2 cellular contexts compared by ENCODE assay signal in the genomic region with DNA sequence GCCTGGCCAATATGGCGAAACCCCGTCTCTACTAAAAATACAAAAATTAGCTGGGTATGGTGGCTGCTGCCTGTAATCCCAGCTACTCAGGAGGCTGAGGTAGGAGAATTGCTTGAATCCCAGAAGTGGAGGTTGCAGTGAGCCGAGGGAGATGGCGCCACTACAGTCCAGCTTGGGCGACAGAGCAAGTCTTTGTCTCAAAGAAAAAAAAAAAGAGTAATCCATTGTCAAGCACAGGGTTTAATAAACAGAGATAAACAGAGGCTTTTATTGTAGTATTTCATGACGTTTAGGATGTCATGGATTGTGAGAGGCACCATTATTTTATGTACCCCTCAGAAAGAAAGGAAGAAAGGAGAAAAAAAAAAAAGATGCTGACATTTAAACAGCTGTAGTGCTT.
A peak's percentile ranks its signal among the peaks of the same experiment; 100 is the strongest.
TF ChIP-seq lines count a peak whose summit lies in the region.

No MANE protein-coding gene starts in this region.

TF ChIP-seq in HepG2, 621 proteins besides CTCF, POLR2A, EP300 and RAD21:
- TF ChIP-seq, protein P1, sequence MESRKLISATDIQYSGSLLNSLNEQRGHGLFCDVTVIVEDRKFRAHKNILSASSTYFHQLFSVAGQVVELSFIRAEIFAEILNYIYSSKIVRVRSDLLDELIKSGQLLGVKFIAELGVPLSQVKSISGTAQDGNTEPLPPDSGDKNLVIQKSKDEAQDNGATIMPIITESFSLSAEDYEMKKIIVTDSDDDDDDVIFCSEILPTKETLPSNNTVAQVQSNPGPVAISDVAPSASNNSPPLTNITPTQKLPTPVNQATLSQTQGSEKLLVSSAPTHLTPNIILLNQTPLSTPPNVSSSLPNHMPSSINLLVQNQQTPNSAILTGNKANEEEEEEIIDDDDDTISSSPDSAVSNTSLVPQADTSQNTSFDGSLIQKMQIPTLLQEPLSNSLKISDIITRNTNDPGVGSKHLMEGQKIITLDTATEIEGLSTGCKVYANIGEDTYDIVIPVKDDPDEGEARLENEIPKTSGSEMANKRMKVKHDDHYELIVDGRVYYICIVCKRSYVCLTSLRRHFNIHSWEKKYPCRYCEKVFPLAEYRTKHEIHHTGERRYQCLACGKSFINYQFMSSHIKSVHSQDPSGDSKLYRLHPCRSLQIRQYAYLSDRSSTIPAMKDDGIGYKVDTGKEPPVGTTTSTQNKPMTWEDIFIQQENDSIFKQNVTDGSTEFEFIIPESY (CRISPR knock-in tag; IDR thresholded peaks at IDR 0.05), result peak; percentile 58; the same call in 1 of the 2 replicates
- TF ChIP-seq ZNF496 (CRISPR knock-in tag; IDR thresholded peaks at IDR 0.05; ENCODE audit: insufficient replicate concordance), result no peak
- TF ChIP-seq SAP130 (CRISPR knock-in tag; IDR thresholded peaks at IDR 0.05; ENCODE audit: low read depth), result 0 out of 2 replicates have a peak, but pooled peaks have one; percentile 11

TF ChIP-seq in GM12878, 131 proteins besides CTCF, POLR2A, EP300 and RAD21 (continued from another document):
- TF ChIP-seq, protein P2, sequence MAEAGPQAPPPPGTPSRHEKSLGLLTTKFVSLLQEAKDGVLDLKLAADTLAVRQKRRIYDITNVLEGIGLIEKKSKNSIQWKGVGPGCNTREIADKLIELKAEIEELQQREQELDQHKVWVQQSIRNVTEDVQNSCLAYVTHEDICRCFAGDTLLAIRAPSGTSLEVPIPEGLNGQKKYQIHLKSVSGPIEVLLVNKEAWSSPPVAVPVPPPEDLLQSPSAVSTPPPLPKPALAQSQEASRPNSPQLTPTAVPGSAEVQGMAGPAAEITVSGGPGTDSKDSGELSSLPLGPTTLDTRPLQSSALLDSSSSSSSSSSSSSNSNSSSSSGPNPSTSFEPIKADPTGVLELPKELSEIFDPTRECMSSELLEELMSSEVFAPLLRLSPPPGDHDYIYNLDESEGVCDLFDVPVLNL (IDR thresholded peaks at IDR 0.05; ENCODE audit: low read depth, low read length), result no peak
- TF ChIP-seq PAX5 (IDR thresholded peaks at IDR 0.05; ENCODE audit: borderline replicate concordance, low read depth, low read length), result no peak
- TF ChIP-seq ETV6 (conservative IDR thresholded peaks at IDR 0.05 in 1 of 2, IDR thresholded peaks at IDR 0.05 in 1 of 2; ENCODE audit: borderline replicate concordance in 1 of 2, low read depth in 1 of 2), result no peak
- TF ChIP-seq, protein P3, sequence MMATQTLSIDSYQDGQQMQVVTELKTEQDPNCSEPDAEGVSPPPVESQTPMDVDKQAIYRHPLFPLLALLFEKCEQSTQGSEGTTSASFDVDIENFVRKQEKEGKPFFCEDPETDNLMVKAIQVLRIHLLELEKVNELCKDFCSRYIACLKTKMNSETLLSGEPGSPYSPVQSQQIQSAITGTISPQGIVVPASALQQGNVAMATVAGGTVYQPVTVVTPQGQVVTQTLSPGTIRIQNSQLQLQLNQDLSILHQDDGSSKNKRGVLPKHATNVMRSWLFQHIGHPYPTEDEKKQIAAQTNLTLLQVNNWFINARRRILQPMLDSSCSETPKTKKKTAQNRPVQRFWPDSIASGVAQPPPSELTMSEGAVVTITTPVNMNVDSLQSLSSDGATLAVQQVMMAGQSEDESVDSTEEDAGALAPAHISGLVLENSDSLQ (IDR thresholded peaks at IDR 0.05), result no peak
- no peak for TF ChIP-seq POLR2AphosphoS5 (IDR thresholded peaks at IDR 0.05; ENCODE audit: low read length)
- no peak for TF ChIP-seq NR2C2 (IDR thresholded peaks at IDR 0.05; ENCODE audit: borderline replicate concordance, control insufficient read depth, insufficient read length, low read depth)
- TF ChIP-seq, protein P4, sequence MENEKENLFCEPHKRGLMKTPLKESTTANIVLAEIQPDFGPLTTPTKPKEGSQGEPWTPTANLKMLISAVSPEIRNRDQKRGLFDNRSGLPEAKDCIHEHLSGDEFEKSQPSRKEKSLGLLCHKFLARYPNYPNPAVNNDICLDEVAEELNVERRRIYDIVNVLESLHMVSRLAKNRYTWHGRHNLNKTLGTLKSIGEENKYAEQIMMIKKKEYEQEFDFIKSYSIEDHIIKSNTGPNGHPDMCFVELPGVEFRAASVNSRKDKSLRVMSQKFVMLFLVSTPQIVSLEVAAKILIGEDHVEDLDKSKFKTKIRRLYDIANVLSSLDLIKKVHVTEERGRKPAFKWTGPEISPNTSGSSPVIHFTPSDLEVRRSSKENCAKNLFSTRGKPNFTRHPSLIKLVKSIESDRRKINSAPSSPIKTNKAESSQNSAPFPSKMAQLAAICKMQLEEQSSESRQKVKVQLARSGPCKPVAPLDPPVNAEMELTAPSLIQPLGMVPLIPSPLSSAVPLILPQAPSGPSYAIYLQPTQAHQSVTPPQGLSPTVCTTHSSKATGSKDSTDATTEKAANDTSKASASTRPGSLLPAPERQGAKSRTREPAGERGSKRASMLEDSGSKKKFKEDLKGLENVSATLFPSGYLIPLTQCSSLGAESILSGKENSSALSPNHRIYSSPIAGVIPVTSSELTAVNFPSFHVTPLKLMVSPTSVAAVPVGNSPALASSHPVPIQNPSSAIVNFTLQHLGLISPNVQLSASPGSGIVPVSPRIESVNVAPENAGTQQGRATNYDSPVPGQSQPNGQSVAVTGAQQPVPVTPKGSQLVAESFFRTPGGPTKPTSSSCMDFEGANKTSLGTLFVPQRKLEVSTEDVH (IDR thresholded peaks at IDR 0.05; ENCODE audit: low read depth, partially characterized antibody), result no peak
- no peak for TF ChIP-seq RELA (IDR thresholded peaks at IDR 0.05; ENCODE audit: borderline replicate concordance, partially characterized antibody)
- no peak for TF ChIP-seq SPI1 (IDR thresholded peaks at IDR 0.05; ENCODE audit: borderline replicate concordance, insufficient read depth, low read depth, low read length)
- no peak for TF ChIP-seq CHD2 (IDR thresholded peaks at IDR 0.05; ENCODE audit: borderline replicate concordance, low read depth, low read length)
- TF ChIP-seq EZH2 (IDR thresholded peaks at IDR 0.05; ENCODE audit: borderline replicate concordance, control insufficient read depth, low read depth, low read length), result no peak
- no peak for TF ChIP-seq HDAC2 (IDR thresholded peaks at IDR 0.05)
- no peak for TF ChIP-seq ESRRA (IDR thresholded peaks at IDR 0.05; ENCODE audit: low read length)
- no peak for TF ChIP-seq FOXM1 (IDR thresholded peaks at IDR 0.05; ENCODE audit: low read depth, low read length)
